Comparison of ENCODE assay signal across 20 cellular contexts in the genomic region with DNA sequence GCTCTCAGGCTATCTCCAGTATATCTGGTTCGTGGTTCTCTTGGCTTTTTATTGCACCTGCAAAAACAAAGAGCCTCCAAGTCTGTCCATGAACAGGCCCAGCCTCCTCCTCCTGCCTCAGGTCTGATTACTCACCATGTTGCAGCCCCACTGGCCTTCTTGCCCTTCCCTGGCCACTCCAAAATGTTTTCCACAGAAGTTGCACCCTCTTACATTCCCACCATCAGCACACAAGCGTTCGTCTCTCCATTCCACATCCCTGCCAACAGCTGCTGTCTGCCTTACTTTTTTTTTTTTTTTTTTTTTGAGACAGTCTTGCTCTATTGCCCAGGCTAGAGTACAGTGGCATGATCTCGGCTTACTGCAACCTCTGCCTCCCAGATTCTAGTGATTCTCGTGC.
DNase-seq lines count a peak whose midpoint lies in the region; ATAC-seq and TF ChIP-seq lines count a peak whose summit lies in the region.
"Had no signal": no experiment of that assay in that cellular context is flagged by ENCODE, and none has a peak within 500 bp of the region (broad histone marks: within the 10 kb centered on the region; RNA-seq: fewer than 3 reads in every experiment).

No MANE protein-coding gene starts in this region.

- no peak overlapping the region for H3K4me3 ChIP-seq in Panc1 (ENCODE audit: low read depth in 2 of 2, low read length in 2 of 2)
- H3K4me3 ChIP-seq in neuronal stem cell (ENCODE audit: low read length in 2 of 2) = no peak overlapping the region

- intact Hi-C loops in Panc1 (cut with micrococcal nuclease; ENCODE audit: unreplicated experiment) = no loop called here

- H2BK120ac ChIP-seq in neuronal stem cell (ENCODE audit: low read depth, low read length) = no peak overlapping the region

- BruUV-seq in Panc1 (replicated peaks; lab: Mats Ljungman, UMichigan) = no TSS peak

- no peak overlapping the region for H3K4me3 Mint-ChIP-seq in activated naive CD4-positive, alpha-beta T cell treated with anti-CD3 and anti-CD28 coated beads, Interleukin-2, amount 10 ng/mL, durations not matched to agents 7 days and 5 days
- H3K4me3 Mint-ChIP-seq in chondrocyte (ENCODE audit: unreplicated experiment) (no peak overlapping the region), endothelial cell (ENCODE audit: unreplicated experiment) (no peak overlapping the region)
- H3K4me3 Mint-ChIP-seq: CD8-positive, alpha-beta memory T cell; IgD-negative memory B cell had no signal

- no peaks in the 10 kb centered on the region for H3K9me3 Mint-ChIP-seq in activated naive CD4-positive, alpha-beta T cell treated with anti-CD3 and anti-CD28 coated beads, Interleukin-2, amount 10 ng/mL, durations not matched to agents 7 days and 5 days
- H3K9me3 Mint-ChIP-seq in chondrocyte (ENCODE audit: low read depth) = no peaks in the 10 kb centered on the region
- H3K9me3 Mint-ChIP-seq in endothelial cell (ENCODE audit: unreplicated experiment) = no peaks in the 10 kb centered on the region
- H3K9me3 Mint-ChIP-seq: CD8-positive, alpha-beta memory T cell; IgD-negative memory B cell had no signal

- ATAC-seq in Panc1 = peak; percentile 38; the same call in 1 of the 2 replicates

- DNase-seq in activated naive CD4-positive, alpha-beta T cell treated with anti-CD3 and anti-CD28 coated beads, Interleukin-2, amount 10 ng/mL, durations not matched to agents 7 days and 5 days = no peak
- no peak for DNase-seq in activated naive CD4-positive, alpha-beta T cell treated with anti-CD3 and anti-CD28 coated beads, Interleukin-2, amount 50 U/mL, for 16 hours
- DNase-seq in Panc1 (ENCODE audit: low read depth, low spot score) (no peak), chondrocyte (ENCODE audit: low spot score) (no peak), neuronal stem cell (ENCODE audit: low spot score) (no peak), HEK293T (ENCODE audit: extremely low spot score) (no peak), endothelial cell (ENCODE audit: low spot score) (no peak), SW 1271 (lab: John Stamatoyannopoulos, UW) (no peak)
- DNase-seq: Calu3; CD8-positive, alpha-beta memory T cell; DMS153; Karpas-422; NCI-H1417; NCI-H187; NCI-H446 treated with DMSO at 0.1 percent for 48 hours; NCI-H526 treated with DMSO at 0.1 percent for 48 hours; OCI-M1; Right ventricle myocardium superior had no signal

- no peaks in the 10 kb centered on the region for H3K4me1 ChIP-seq in Panc1 (ENCODE audit: control insufficient read depth, insufficient read depth, low read length)
- H3K4me1 ChIP-seq in neuronal stem cell (ENCODE audit: control insufficient read depth in 2 of 2, insufficient read depth in 1 of 2, low read depth in 1 of 2, low read length in 2 of 2) = no peaks in the 10 kb centered on the region

- in situ Hi-C loops in Panc1 (cut with HindIII; ENCODE audit: low pct_unique_long_range_greater_than_20kb, low sequenced_read_pairs) = no loop called here

- no peak overlapping the region for H3K18ac ChIP-seq in neuronal stem cell (ENCODE audit: low read length)

- H3K23ac ChIP-seq in neuronal stem cell (ENCODE audit: low read depth, low read length, poor library complexity) = no peak overlapping the region

- H4K91ac ChIP-seq in neuronal stem cell (ENCODE audit: low read depth, low read length, poor library complexity) = no peak overlapping the region

- H2AK5ac ChIP-seq in neuronal stem cell (ENCODE audit: low read depth, low read length) = no peak overlapping the region

- H3K14ac ChIP-seq in neuronal stem cell (ENCODE audit: low read length) = no peak overlapping the region

- no peaks in the 10 kb centered on the region for H3K27me3 ChIP-seq in Panc1 (ENCODE audit: control insufficient read depth, insufficient read depth, low read length)
- H3K27me3 ChIP-seq in neuronal stem cell (ENCODE audit: control insufficient read depth in 3 of 3, insufficient read depth in 3 of 3, low read depth in 1 of 3, low read length in 3 of 3) = no peaks in the 10 kb centered on the region

- H2BK12ac ChIP-seq in neuronal stem cell (ENCODE audit: low read length) = no peak overlapping the region

- no peaks in the 10 kb centered on the region for H3K27me3 Mint-ChIP-seq in activated naive CD4-positive, alpha-beta T cell treated with anti-CD3 and anti-CD28 coated beads, Interleukin-2, amount 10 ng/mL, durations not matched to agents 7 days and 5 days
- H3K27me3 Mint-ChIP-seq in chondrocyte (ENCODE audit: low read depth) (no peaks in the 10 kb centered on the region), endothelial cell (ENCODE audit: unreplicated experiment) (peaks cover 1% of the 10 kb centered on the region)
- H3K27me3 Mint-ChIP-seq: CD8-positive, alpha-beta memory T cell; IgD-negative memory B cell had no signal

- no CpG with 5 or more reads among the region's 5 CpGs for WGBS in neuronal stem cell (ENCODE audit: extremely low coverage in 2 of 2, insufficient read length in 2 of 2, insufficient replicate concordance in 1 of 2), 2 donors

- no peak overlapping the region for H3K27ac ChIP-seq in Panc1 (ENCODE audit: low read length)
- H3K27ac ChIP-seq in neuronal stem cell (replicated peaks; ENCODE audit: low read length) = no peak overlapping the region
- H3K27ac ChIP-seq: C4-2B had no signal

- H3K9me3 ChIP-seq in Panc1 (ENCODE audit: control insufficient read depth, insufficient read depth, low read depth, low read length) (no peaks in the 10 kb centered on the region), neuronal stem cell (replicated peaks in 1 of 2; ENCODE audit: control insufficient read depth in 2 of 2, insufficient read depth in 1 of 2, low read depth in 1 of 2, low read length in 2 of 2) (no peaks in the 10 kb centered on the region)

- TF ChIP-seq CTCF in Panc1 (IDR thresholded peaks at IDR 0.05) (no peak), chondrocyte (IDR thresholded peaks at IDR 0.05) (no peak), endothelial cell (IDR thresholded peaks at IDR 0.05; ENCODE audit: unreplicated experiment) (no peak)

- H3K36me3 Mint-ChIP-seq in activated naive CD4-positive, alpha-beta T cell treated with anti-CD3 and anti-CD28 coated beads, Interleukin-2, amount 10 ng/mL, durations not matched to agents 7 days and 5 days = peaks cover 17% of the 10 kb centered on the region
- H3K36me3 Mint-ChIP-seq in chondrocyte (ENCODE audit: low read depth) (peaks cover 31% of the 10 kb centered on the region), endothelial cell (ENCODE audit: low read depth, unreplicated experiment) (peaks cover 30% of the 10 kb centered on the region)

- H3K4me2 ChIP-seq in neuronal stem cell (ENCODE audit: insufficient read depth, low read length, poor library complexity, severe bottlenecking) = no peak overlapping the region

- H3K36me3 ChIP-seq in Panc1 (ENCODE audit: control insufficient read depth, insufficient read depth, low read length) (no peaks in the 10 kb centered on the region), neuronal stem cell (replicated peaks in 1 of 2; ENCODE audit: control insufficient read depth in 2 of 2, insufficient read depth in 2 of 2, low read length in 2 of 2) (peaks cover 24 to 69% of the 10 kb centered on the region in 2 donors)

- no peak overlapping the region for H2BK5ac ChIP-seq in neuronal stem cell (ENCODE audit: low read length)

- H3K79me1 ChIP-seq in neuronal stem cell (ENCODE audit: low read depth, low read length) = peaks cover 2% of the 10 kb centered on the region

- H2AFZ ChIP-seq in neuronal stem cell (ENCODE audit: low read length) = no peak overlapping the region

- peak overlapping the region; percentile 2 for H3K27ac Mint-ChIP-seq in activated naive CD4-positive, alpha-beta T cell treated with anti-CD3 and anti-CD28 coated beads, Interleukin-2, amount 10 ng/mL, durations not matched to agents 7 days and 5 days
- H3K27ac Mint-ChIP-seq in chondrocyte (ENCODE audit: unreplicated experiment) (peak overlapping the region; percentile 41), endothelial cell (ENCODE audit: unreplicated experiment) (no peak overlapping the region)

- no peaks in the 10 kb centered on the region for H3K4me1 Mint-ChIP-seq in activated naive CD4-positive, alpha-beta T cell treated with anti-CD3 and anti-CD28 coated beads, Interleukin-2, amount 10 ng/mL, durations not matched to agents 7 days and 5 days
- H3K4me1 Mint-ChIP-seq in chondrocyte (ENCODE audit: low read depth) (no peaks in the 10 kb centered on the region), endothelial cell (ENCODE audit: unreplicated experiment) (no peaks in the 10 kb centered on the region)
- H3K4me1 Mint-ChIP-seq: CD8-positive, alpha-beta memory T cell; IgD-negative memory B cell had no signal

- CTCF ChIA-PET in activated naive CD4-positive, alpha-beta T cell treated with anti-CD3 and anti-CD28 coated beads, Interleukin-2, amount 10 ng/mL, durations not matched to agents 7 days and 5 days (lab: Charles Lee) = no interaction called here
- CTCF ChIA-PET in Panc1 (lab: Charles Lee) = no interaction called here
- CTCF ChIA-PET in HEK293T (lab: Yijun Ruan, JAX) = no interaction called here

- H3K4ac ChIP-seq in neuronal stem cell (ENCODE audit: low read length) = no peak overlapping the region

- POLR2A ChIA-PET in Panc1 (lab: Charles Lee) (no interaction called here), HEK293T (lab: Yijun Ruan, JAX) (no interaction called here)

- H2BK15ac ChIP-seq in neuronal stem cell (ENCODE audit: low read length) = no peak overlapping the region

- H3K9ac ChIP-seq in neuronal stem cell (ENCODE audit: low read depth, low read length, poor library complexity) = peak overlapping the region; percentile 18

- no peak overlapping the region for H4K8ac ChIP-seq in neuronal stem cell (ENCODE audit: low read depth, low read length)

TF ChIP-seq in HEK293T, 16 proteins besides CTCF, POLR2A, EP300 and RAD21:
- TF ChIP-seq ZNF384 (IDR thresholded peaks at IDR 0.05) (no peak), L3MBTL2 (conservative IDR thresholded peaks at IDR 0.05) (no peak), FOXK2 (IDR thresholded peaks at IDR 0.05) (no peak), FOXA1 (IDR thresholded peaks at IDR 0.05) (no peak), BHLHE40 (IDR thresholded peaks at IDR 0.05; ENCODE audit: borderline replicate concordance) (no peak)
- TF ChIP-seq, protein P1, sequence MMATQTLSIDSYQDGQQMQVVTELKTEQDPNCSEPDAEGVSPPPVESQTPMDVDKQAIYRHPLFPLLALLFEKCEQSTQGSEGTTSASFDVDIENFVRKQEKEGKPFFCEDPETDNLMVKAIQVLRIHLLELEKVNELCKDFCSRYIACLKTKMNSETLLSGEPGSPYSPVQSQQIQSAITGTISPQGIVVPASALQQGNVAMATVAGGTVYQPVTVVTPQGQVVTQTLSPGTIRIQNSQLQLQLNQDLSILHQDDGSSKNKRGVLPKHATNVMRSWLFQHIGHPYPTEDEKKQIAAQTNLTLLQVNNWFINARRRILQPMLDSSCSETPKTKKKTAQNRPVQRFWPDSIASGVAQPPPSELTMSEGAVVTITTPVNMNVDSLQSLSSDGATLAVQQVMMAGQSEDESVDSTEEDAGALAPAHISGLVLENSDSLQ (IDR thresholded peaks at IDR 0.05) = no peak
